ENCODE assay signal across 2 cellular contexts in the genomic region with DNA sequence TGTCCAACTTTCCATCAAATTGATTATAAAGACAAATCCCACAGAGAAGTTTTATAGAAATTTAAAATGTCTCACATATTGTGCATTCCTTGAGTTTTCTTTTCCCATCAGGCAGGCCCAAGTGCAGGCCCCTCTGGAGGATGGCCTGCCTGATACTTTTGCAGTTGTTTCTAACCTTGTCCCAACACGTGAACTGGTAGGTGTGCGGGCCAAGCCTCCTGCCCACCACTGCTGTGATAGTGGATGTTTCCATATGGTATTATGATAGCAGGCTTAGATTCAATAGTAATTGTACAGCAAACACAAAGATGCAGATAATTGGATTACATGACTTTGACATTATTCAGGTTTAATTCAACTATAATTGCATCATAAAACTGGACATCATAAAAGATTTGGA.
TF ChIP-seq lines count a peak whose summit lies in the region.

No MANE protein-coding gene starts in this region.

TF ChIP-seq in SK-N-SH, 30 proteins besides CTCF, POLR2A, EP300 and RAD21 (continued from another document):
- TF ChIP-seq SIN3A (IDR thresholded peaks at IDR 0.05; ENCODE audit: borderline replicate concordance, low read depth, low read length) (no peak), EZH2phosphoT487 (IDR thresholded peaks at IDR 0.05; ENCODE audit: borderline replicate concordance, low read depth) (no peak), MEF2A (IDR thresholded peaks at IDR 0.05; ENCODE audit: borderline replicate concordance, low read depth) (no peak), TCF12 (IDR thresholded peaks at IDR 0.05) (no peak), JUND (IDR thresholded peaks at IDR 0.05) (no peak), FOXM1 (IDR thresholded peaks at IDR 0.05; ENCODE audit: low read depth) (no peak)
- TF ChIP-seq, protein P1, sequence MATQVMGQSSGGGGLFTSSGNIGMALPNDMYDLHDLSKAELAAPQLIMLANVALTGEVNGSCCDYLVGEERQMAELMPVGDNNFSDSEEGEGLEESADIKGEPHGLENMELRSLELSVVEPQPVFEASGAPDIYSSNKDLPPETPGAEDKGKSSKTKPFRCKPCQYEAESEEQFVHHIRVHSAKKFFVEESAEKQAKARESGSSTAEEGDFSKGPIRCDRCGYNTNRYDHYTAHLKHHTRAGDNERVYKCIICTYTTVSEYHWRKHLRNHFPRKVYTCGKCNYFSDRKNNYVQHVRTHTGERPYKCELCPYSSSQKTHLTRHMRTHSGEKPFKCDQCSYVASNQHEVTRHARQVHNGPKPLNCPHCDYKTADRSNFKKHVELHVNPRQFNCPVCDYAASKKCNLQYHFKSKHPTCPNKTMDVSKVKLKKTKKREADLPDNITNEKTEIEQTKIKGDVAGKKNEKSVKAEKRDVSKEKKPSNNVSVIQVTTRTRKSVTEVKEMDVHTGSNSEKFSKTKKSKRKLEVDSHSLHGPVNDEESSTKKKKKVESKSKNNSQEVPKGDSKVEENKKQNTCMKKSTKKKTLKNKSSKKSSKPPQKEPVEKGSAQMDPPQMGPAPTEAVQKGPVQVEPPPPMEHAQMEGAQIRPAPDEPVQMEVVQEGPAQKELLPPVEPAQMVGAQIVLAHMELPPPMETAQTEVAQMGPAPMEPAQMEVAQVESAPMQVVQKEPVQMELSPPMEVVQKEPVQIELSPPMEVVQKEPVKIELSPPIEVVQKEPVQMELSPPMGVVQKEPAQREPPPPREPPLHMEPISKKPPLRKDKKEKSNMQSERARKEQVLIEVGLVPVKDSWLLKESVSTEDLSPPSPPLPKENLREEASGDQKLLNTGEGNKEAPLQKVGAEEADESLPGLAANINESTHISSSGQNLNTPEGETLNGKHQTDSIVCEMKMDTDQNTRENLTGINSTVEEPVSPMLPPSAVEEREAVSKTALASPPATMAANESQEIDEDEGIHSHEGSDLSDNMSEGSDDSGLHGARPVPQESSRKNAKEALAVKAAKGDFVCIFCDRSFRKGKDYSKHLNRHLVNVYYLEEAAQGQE (IDR thresholded peaks at IDR 0.05; ENCODE audit: low read depth, low read length), result no peak
TF ChIP-seq in SK-N-SH: peak in this region for 0.

TF ChIP-seq in SK-N-SH treated with all-trans-retinoic acid at 6 μM for 48 hours, 23 proteins besides CTCF, POLR2A, EP300 and RAD21 (continued from another document):
- no peak for TF ChIP-seq SNAI2 (CRISPR knock-in tag; IDR thresholded peaks at IDR 0.05)
- no peak for TF ChIP-seq ZFP30 (CRISPR knock-in tag; IDR thresholded peaks at IDR 0.05)
- TF ChIP-seq, protein P2, sequence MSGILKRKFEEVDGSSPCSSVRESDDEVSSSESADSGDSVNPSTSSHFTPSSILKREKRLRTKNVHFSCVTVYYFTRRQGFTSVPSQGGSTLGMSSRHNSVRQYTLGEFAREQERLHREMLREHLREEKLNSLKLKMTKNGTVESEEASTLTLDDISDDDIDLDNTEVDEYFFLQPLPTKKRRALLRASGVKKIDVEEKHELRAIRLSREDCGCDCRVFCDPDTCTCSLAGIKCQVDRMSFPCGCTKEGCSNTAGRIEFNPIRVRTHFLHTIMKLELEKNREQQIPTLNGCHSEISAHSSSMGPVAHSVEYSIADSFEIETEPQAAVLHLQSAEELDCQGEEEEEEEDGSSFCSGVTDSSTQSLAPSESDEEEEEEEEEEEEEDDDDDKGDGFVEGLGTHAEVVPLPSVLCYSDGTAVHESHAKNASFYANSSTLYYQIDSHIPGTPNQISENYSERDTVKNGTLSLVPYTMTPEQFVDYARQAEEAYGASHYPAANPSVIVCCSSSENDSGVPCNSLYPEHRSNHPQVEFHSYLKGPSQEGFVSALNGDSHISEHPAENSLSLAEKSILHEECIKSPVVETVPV (CRISPR knock-in tag; IDR thresholded peaks at IDR 0.05), result no peak
- TF ChIP-seq BACH2 (CRISPR knock-in tag; IDR thresholded peaks at IDR 0.05; ENCODE audit: borderline replicate concordance), result no peak
- TF ChIP-seq, protein P3, sequence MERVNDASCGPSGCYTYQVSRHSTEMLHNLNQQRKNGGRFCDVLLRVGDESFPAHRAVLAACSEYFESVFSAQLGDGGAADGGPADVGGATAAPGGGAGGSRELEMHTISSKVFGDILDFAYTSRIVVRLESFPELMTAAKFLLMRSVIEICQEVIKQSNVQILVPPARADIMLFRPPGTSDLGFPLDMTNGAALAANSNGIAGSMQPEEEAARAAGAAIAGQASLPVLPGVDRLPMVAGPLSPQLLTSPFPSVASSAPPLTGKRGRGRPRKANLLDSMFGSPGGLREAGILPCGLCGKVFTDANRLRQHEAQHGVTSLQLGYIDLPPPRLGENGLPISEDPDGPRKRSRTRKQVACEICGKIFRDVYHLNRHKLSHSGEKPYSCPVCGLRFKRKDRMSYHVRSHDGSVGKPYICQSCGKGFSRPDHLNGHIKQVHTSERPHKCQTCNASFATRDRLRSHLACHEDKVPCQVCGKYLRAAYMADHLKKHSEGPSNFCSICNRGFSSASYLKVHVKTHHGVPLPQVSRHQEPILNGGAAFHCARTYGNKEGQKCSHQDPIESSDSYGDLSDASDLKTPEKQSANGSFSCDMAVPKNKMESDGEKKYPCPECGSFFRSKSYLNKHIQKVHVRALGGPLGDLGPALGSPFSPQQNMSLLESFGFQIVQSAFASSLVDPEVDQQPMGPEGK (CRISPR knock-in tag; IDR thresholded peaks at IDR 0.05; ENCODE audit: borderline replicate concordance), result no peak
- TF ChIP-seq, protein P4, sequence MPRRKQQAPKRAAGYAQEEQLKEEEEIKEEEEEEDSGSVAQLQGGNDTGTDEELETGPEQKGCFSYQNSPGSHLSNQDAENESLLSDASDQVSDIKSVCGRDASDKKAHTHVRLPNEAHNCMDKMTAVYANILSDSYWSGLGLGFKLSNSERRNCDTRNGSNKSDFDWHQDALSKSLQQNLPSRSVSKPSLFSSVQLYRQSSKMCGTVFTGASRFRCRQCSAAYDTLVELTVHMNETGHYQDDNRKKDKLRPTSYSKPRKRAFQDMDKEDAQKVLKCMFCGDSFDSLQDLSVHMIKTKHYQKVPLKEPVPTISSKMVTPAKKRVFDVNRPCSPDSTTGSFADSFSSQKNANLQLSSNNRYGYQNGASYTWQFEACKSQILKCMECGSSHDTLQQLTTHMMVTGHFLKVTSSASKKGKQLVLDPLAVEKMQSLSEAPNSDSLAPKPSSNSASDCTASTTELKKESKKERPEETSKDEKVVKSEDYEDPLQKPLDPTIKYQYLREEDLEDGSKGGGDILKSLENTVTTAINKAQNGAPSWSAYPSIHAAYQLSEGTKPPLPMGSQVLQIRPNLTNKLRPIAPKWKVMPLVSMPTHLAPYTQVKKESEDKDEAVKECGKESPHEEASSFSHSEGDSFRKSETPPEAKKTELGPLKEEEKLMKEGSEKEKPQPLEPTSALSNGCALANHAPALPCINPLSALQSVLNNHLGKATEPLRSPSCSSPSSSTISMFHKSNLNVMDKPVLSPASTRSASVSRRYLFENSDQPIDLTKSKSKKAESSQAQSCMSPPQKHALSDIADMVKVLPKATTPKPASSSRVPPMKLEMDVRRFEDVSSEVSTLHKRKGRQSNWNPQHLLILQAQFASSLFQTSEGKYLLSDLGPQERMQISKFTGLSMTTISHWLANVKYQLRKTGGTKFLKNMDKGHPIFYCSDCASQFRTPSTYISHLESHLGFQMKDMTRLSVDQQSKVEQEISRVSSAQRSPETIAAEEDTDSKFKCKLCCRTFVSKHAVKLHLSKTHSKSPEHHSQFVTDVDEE (CRISPR knock-in tag; IDR thresholded peaks at IDR 0.05), result no peak
- no peak for TF ChIP-seq RARB (CRISPR knock-in tag; IDR thresholded peaks at IDR 0.05)
